Comparison of ENCODE assay signal across 8 cellular contexts in genomic region chr6:43173496-43174262, GRCh38. TPM values are rescaled to one million over a fixed set of nuclear protein-coding genes. Genes with fewer than 3 reads are reported as not detected.
DNase-seq lines count a peak whose midpoint lies in the region; ATAC-seq and TF ChIP-seq lines count a peak whose summit lies in the region.

No MANE protein-coding gene starts in this region.

- DNase-seq in H7 = peak; percentile 24
- DNase-seq in fibroblast of villous mesenchyme (ENCODE audit: low read depth) = no peak
- no peak for DNase-seq in smooth muscle cell (lab: John Stamatoyannopoulos, UW; ENCODE audit: unreplicated experiment)
- DNase-seq in NCI-H2171 (lab: John Stamatoyannopoulos, UW) = no peak

- peak overlapping the region; percentile 98 for H3K4me2 ChIP-seq in smooth muscle cell

- H2AFZ ChIP-seq in smooth muscle cell (ENCODE audit: low read depth) = no peak overlapping the region

- H3K9me3 ChIP-seq in smooth muscle cell (replicated peaks; ENCODE audit: low read depth) = no peaks in the 10 kb centered on the region

- peaks cover 33% of the 10 kb centered on the region for H3F3A ChIP-seq in smooth muscle cell (ENCODE audit: low read depth)

- peak overlapping the region; percentile 89 for H3K9ac ChIP-seq in smooth muscle cell (ENCODE audit: low read depth)

- H3K79me2 ChIP-seq in smooth muscle cell (ENCODE audit: low read depth) = peaks cover 53% of the 10 kb centered on the region

- H3K27me3 ChIP-seq in H7 (ENCODE audit: control insufficient read depth, insufficient read depth, low read length) = peaks cover 3% of the 10 kb centered on the region; the same call in 1 of the 2 replicates
- no peaks in the 10 kb centered on the region for H3K27me3 ChIP-seq in smooth muscle cell (ENCODE audit: low read depth)

- 38% methylated on average over 12 of the region's 12 CpGs for WGBS in smooth muscle cell (ENCODE audit: low lambda C conversion rate)

- H3K27ac ChIP-seq in smooth muscle cell (ENCODE audit: low read depth) = peak overlapping the region; percentile 98

- H3K36me3 ChIP-seq in H7 (replicated peaks; ENCODE audit: control insufficient read depth, insufficient read depth, low read length) (peaks cover 23% of the 10 kb centered on the region), smooth muscle cell (ENCODE audit: low read depth) (peaks cover 4% of the 10 kb centered on the region)

- no peak for ATAC-seq in HG03280 (IDR thresholded peaks at IDR 0.05; ENCODE audit: unreplicated experiment)
- ATAC-seq in HG03565 (IDR thresholded peaks at IDR 0.05; ENCODE audit: unreplicated experiment) = no peak
- no peak for ATAC-seq in HG03521 (IDR thresholded peaks at IDR 0.05; ENCODE audit: unreplicated experiment)

- H3K4me3 ChIP-seq in H7 (ENCODE audit: insufficient read depth, low read depth, low read length) (peak overlapping the region; percentile 14), WI38 (ENCODE audit: low read depth, low read length) (peak overlapping the region; percentile 91), fibroblast of villous mesenchyme (ENCODE audit: low read depth, low read length) (peak overlapping the region; percentile 90), smooth muscle cell (peak overlapping the region; percentile 94)

- peaks cover 19% of the 10 kb centered on the region for H3K4me1 ChIP-seq in smooth muscle cell (ENCODE audit: low read depth)

- H4K20me1 ChIP-seq in smooth muscle cell (ENCODE audit: low read depth) = peaks cover 28% of the 10 kb centered on the region

- no peak for TF ChIP-seq CTCF in WI38 (IDR thresholded peaks at IDR 0.05; ENCODE audit: low read depth, low read length)
- TF ChIP-seq CTCF in fibroblast of villous mesenchyme (IDR thresholded peaks at IDR 0.05; ENCODE audit: insufficient read depth, low read depth, low read length) = no peak
- TF ChIP-seq CTCF in smooth muscle cell (IDR thresholded peaks at IDR 0.05; ENCODE audit: borderline replicate concordance, insufficient read depth, poor library complexity, severe bottlenecking) = no peak

RNA-seq across cellular contexts. Expression of gene SRF, which starts 2.6 kb away (rescaled TPM):
- 48.3 and 52.2 TPM in 2 replicates for total RNA-seq in H7 (2014; rRNA removed; shearing (Covaris generic))
- total RNA-seq in fibroblast of villous mesenchyme (36.4 and 43.6 TPM in 2 replicates), smooth muscle cell (20.6 and 22.9 TPM in 2 replicates)
- 6.8 and 9.3 TPM in 2 replicates for polyA plus RNA-seq in smooth muscle cell

RNA-seq across cellular contexts. Expression of gene CUL9, which starts 8.3 kb away (rescaled TPM):
- total RNA-seq in H7 (2014; rRNA removed; shearing (Covaris generic)) = 9.4 and 10.9 TPM in 2 replicates
- 23.3 and 27.7 TPM in 2 replicates for total RNA-seq in fibroblast of villous mesenchyme
- total RNA-seq in smooth muscle cell = 18.8 and 22.3 TPM in 2 replicates
- 13.9 and 37.1 TPM in 2 replicates for polyA plus RNA-seq in smooth muscle cell

RNA-seq across cellular contexts. Expression of gene DNPH1, which starts 55.6 kb away (rescaled TPM):
- total RNA-seq in H7 (2014; rRNA removed; shearing (Covaris generic)) = 73.6 and 85.3 TPM in 2 replicates
- total RNA-seq in fibroblast of villous mesenchyme (21.6 and 41.9 TPM in 2 replicates), smooth muscle cell (18.4 and 33.8 TPM in 2 replicates)
- 82.1 and 82.4 TPM in 2 replicates for polyA plus RNA-seq in smooth muscle cell

Comparison
In these comparisons a context has a peak if more than half of its experiments do, and no peak if none do; other contexts are left out.
1. H3K4me3 ChIP-seq: peak in every context shown above with its lines; median percentile 94 in smooth muscle cell; 91 in WI38; 90 in fibroblast of villous mesenchyme; 14 in H7.